ENCODE assay signal across 22 cellular contexts in genomic region chr9:94798201-94798600, GRCh38.
A peak's percentile ranks its signal among the peaks of the same experiment; 100 is the strongest.
DNase-seq lines count a peak whose midpoint lies in the region; ATAC-seq and TF ChIP-seq lines count a peak whose summit lies in the region.
"Had no signal": no experiment of that assay in that cellular context is flagged by ENCODE, and none has a peak within 500 bp of the region (broad histone marks: within the 10 kb centered on the region; RNA-seq: fewer than 3 reads in every experiment).

No MANE protein-coding gene starts in this region.

- no peaks in the 10 kb centered on the region for H3K27me3 ChIP-seq in OCI-LY1 (ENCODE audit: insufficient read depth, low read length)
- H3K27me3 ChIP-seq in esophagus squamous epithelium = no peaks in the 10 kb centered on the region

- no peak overlapping the region for H3K27ac Mint-ChIP-seq in activated CD4-positive, alpha-beta memory T cell treated with anti-CD3 and anti-CD28 coated beads, Interleukin-2, amount 10 ng/mL, durations not matched to agents 7 days and 5 days
- H3K27ac Mint-ChIP-seq: IgD-negative memory B cell had no signal

- H3K27ac ChIP-seq in OCI-LY1 (ENCODE audit: low read depth, low read length, poor library complexity, severe bottlenecking) (peak overlapping the region; percentile 99), esophagus squamous epithelium (peak overlapping the region; percentile 42 to 89 (median 71)), skin epidermis (peak overlapping the region in 18 of 21 experiments; percentile 8 to 94 (median 54))
- H3K27ac ChIP-seq: C4-2B, GM23248, HL-60 had no signal

- H3K79me2 ChIP-seq in OCI-LY1 (ENCODE audit: insufficient read depth, low read length) = no peaks in the 10 kb centered on the region

- H3K27me3 Mint-ChIP-seq in activated CD4-positive, alpha-beta memory T cell treated with anti-CD3 and anti-CD28 coated beads, Interleukin-2, amount 10 ng/mL, durations not matched to agents 7 days and 5 days = no peaks in the 10 kb centered on the region
- H3K27me3 Mint-ChIP-seq: IgD-negative memory B cell had no signal

- POLR2A ChIA-PET in activated CD4-positive, alpha-beta memory T cell treated with anti-CD3 and anti-CD28 coated beads, Interleukin-2, amount 10 ng/mL, durations not matched to agents 7 days and 5 days (lab: Charles Lee) = interaction anchor here (1.5 kb wide), 1 partner anchor 63 kb away, joined by 3 read pairs; no protein-coding TSS in a partner anchor

- no peak overlapping the region; the same call in 1 of the 2 replicates for H3K4me2 ChIP-seq in OCI-LY1 (ENCODE audit: low read length)

- H3K4me1 ChIP-seq in OCI-LY1 (ENCODE audit: insufficient read depth, low read length, severe bottlenecking) (peaks cover 92% of the 10 kb centered on the region), esophagus squamous epithelium (peaks cover 28 to 72% (median 57%) of the 10 kb centered on the region in 3 donors)

- no peak overlapping the region for H2AFZ ChIP-seq in OCI-LY1 (ENCODE audit: low read length)
- H2AFZ ChIP-seq: GM23248 had no signal

- H4K20me1 ChIP-seq in OCI-LY1 (ENCODE audit: insufficient read depth, low read length) = no peaks in the 10 kb centered on the region

- no peaks in the 10 kb centered on the region for H3K9me3 Mint-ChIP-seq in activated CD4-positive, alpha-beta memory T cell treated with anti-CD3 and anti-CD28 coated beads, Interleukin-2, amount 10 ng/mL, durations not matched to agents 7 days and 5 days
- H3K9me3 Mint-ChIP-seq: IgD-negative memory B cell had no signal

- no peak for DNase-seq in esophagus squamous epithelium (lab: John Stamatoyannopoulos, UW)
- no peak for DNase-seq in NCI-H1930 (lab: John Stamatoyannopoulos, UW)
- no peak for DNase-seq in SKM-1 (lab: John Stamatoyannopoulos, UW; ENCODE audit: unreplicated experiment)
- DNase-seq in activated CD4-positive, alpha-beta memory T cell treated with anti-CD3 and anti-CD28 coated beads, Interleukin-2, amount 10 ng/mL, durations not matched to agents 7 days and 5 days = no peak
- DNase-seq: ACHN, DMS 273 treated with DMSO at 0.1 percent for 48 hours, DND-41, GM23248, Kasumi-1, MM.1S, NCI-H1105, NCI-H1694 treated with DMSO at 0.1 percent for 48 hours, NCI-H2107, NCI-H345, NCI-H524 treated with DMSO at 0.1 percent for 48 hours had no signal

- H3K36me3 Mint-ChIP-seq in activated CD4-positive, alpha-beta memory T cell treated with anti-CD3 and anti-CD28 coated beads, Interleukin-2, amount 10 ng/mL, durations not matched to agents 7 days and 5 days (ENCODE audit: low read depth) = peaks cover 50% of the 10 kb centered on the region

- intact Hi-C loops in esophagus squamous epithelium (cut with DNase I) = loop anchor here (10.0 kb wide), 1 partner anchor 137 kb away; no protein-coding TSS in a partner anchor

- no peak overlapping the region for H3K4me3 Mint-ChIP-seq in activated CD4-positive, alpha-beta memory T cell treated with anti-CD3 and anti-CD28 coated beads, Interleukin-2, amount 10 ng/mL, durations not matched to agents 7 days and 5 days
- H3K4me3 Mint-ChIP-seq: IgD-negative memory B cell had no signal

- WGBS in esophagus squamous epithelium, 2 donors = 39 to 57% methylated on average over 3 of the region's 3 CpGs

- peaks cover 25% of the 10 kb centered on the region for H3K36me3 ChIP-seq in OCI-LY1 (ENCODE audit: insufficient read depth, low read length)
- H3K36me3 ChIP-seq in esophagus squamous epithelium = peaks cover 0 to 5% (median 0%) of the 10 kb centered on the region in 3 donors

- ATAC-seq in HG03432 (IDR thresholded peaks at IDR 0.05; ENCODE audit: unreplicated experiment) = no peak

- H3K4me3 ChIP-seq in OCI-LY1 (ENCODE audit: low read depth, low read length, poor library complexity, severe bottlenecking) (no peak overlapping the region), esophagus squamous epithelium (no peak overlapping the region), skin epidermis (no peak overlapping the region)
- H3K4me3 ChIP-seq: GM23248, HAP-1 had no signal

- no peak for TF ChIP-seq POLR2A in esophagus squamous epithelium (IDR thresholded peaks at IDR 0.05)

- CTCF ChIA-PET in activated CD4-positive, alpha-beta memory T cell treated with anti-CD3 and anti-CD28 coated beads, Interleukin-2, amount 10 ng/mL, durations not matched to agents 7 days and 5 days (lab: Charles Lee) = no interaction called here

- no peaks in the 10 kb centered on the region for H3F3A ChIP-seq in OCI-LY1 (ENCODE audit: insufficient read depth, low read length)

- no peaks in the 10 kb centered on the region for H3K9me2 ChIP-seq in OCI-LY1 (ENCODE audit: low read depth, low read length)

- peak overlapping the region; percentile 48; the same call in 1 of the 2 replicates for H3K9ac ChIP-seq in OCI-LY1 (ENCODE audit: low read length)
- H3K9ac ChIP-seq: GM23248 had no signal

- TF ChIP-seq CTCF in OCI-LY1 (IDR thresholded peaks at IDR 0.05; ENCODE audit: low read length) (no peak), esophagus squamous epithelium (IDR thresholded peaks at IDR 0.05) (no peak)

- H3K9me3 ChIP-seq in OCI-LY1 (ENCODE audit: low read length) (no peaks in the 10 kb centered on the region), esophagus squamous epithelium (no peaks in the 10 kb centered on the region)
- H3K9me3 ChIP-seq: HAP-1 had no signal

- H3K4me1 Mint-ChIP-seq in activated CD4-positive, alpha-beta memory T cell treated with anti-CD3 and anti-CD28 coated beads, Interleukin-2, amount 10 ng/mL, durations not matched to agents 7 days and 5 days = peaks cover 22% of the 10 kb centered on the region
